In the genomic region with DNA sequence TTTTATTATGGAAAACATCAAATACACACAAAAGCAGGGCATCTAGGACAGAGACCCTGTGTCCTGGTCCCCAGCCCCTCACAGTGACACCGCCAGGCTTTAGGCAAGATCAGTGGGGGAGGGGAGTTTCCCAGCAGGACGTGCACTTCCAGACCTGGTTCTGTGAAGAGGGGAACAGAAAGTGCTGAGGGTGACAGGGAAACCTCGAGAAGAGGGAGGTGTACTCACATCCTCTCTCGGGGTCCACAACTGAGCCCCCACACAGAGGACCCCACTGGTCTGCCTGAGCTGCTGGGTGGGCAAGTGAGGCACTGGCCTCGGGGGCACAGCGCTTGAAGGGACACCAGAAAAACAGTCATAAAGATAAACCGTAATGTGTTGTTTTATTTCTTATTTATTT, we compare ENCODE assay signal across 10 cellular contexts. TPM values are rescaled to one million over a fixed set of nuclear protein-coding genes. Genes with fewer than 3 reads are reported as not detected.
DNase-seq lines count a peak whose midpoint lies in the region; ATAC-seq lines count a peak whose summit lies in the region.
"Had no signal": no experiment of that assay in that cellular context is flagged by ENCODE, and none has a peak within 500 bp of the region (broad histone marks: within the 10 kb centered on the region; RNA-seq: fewer than 3 reads in every experiment).

No MANE protein-coding gene starts in this region.

- H3K4me1 ChIP-seq in BLaER1: peaks cover 66% of the 10 kb centered on the region
- H3K4me1 ChIP-seq in CD4-positive, alpha-beta memory T cell (ENCODE audit: insufficient read depth, low read length): peaks cover 57% of the 10 kb centered on the region

- H4K20me1 ChIP-seq in BLaER1: peaks cover 8% of the 10 kb centered on the region; the same call in 1 of the 2 replicates

- DNase-seq in CD4-positive, alpha-beta memory T cell: no peak
- DNase-seq in T-helper 17 cell: peak in 1 of 3 donors; percentile 5
- peak; percentile 36 for DNase-seq in left lobe of liver (ENCODE audit: low spot score)
- no peak for DNase-seq in UCSD-AML1 (lab: John Stamatoyannopoulos, UW; ENCODE audit: unreplicated experiment)
- DNase-seq in amygdala (lab: John Stamatoyannopoulos, UW): no peak
- DNase-seq in superior temporal gyrus (ENCODE audit: extremely low spot score): no peak
- DNase-seq: NCI-H2171 treated with DMSO at 0.1 percent for 48 hours had no signal

- H3K27ac ChIP-seq in BLaER1: peak overlapping the region; percentile 70
- peak overlapping the region; percentile 45 for H3K27ac ChIP-seq in CD4-positive, alpha-beta memory T cell (ENCODE audit: low read depth, low read length)
- H3K27ac ChIP-seq: suprapubic skin had no signal

- H3K4me3 ChIP-seq in BLaER1: no peak overlapping the region
- no peak overlapping the region for H3K4me3 ChIP-seq in CD4-positive, alpha-beta memory T cell (ENCODE audit: low read length in 2 of 2)
- H3K4me3 ChIP-seq: suprapubic skin had no signal

- CTCF ChIA-PET in CD4-positive, alpha-beta memory T cell (lab: Charles Lee; ENCODE audit: partially characterized antibody): interaction anchor here (0.7 to 1.9 kb wide), 6 partner anchors 12 to 107 kb away, joined by 3 to 14 read pairs (median 4); no protein-coding TSS in a partner anchor

- H3K4me2 ChIP-seq in BLaER1: peak overlapping the region; percentile 86

- peaks cover 31 to 56% (median 34%) of the 10 kb centered on the region in 4 donors for H3K4me1 Mint-ChIP-seq in CD4-positive, alpha-beta memory T cell
- H3K4me1 Mint-ChIP-seq in T-helper 17 cell: peaks cover 19% of the 10 kb centered on the region

- peaks cover 20% of the 10 kb centered on the region for H3K9me3 ChIP-seq in BLaER1
- H3K9me3 ChIP-seq in CD4-positive, alpha-beta memory T cell (ENCODE audit: control insufficient read depth in 1 of 2, low read length in 2 of 2): no peaks in the 10 kb centered on the region
- no peaks in the 10 kb centered on the region for H3K9me3 ChIP-seq in T-helper 17 cell (ENCODE audit: control insufficient read depth, low read length, poor library complexity, severe bottlenecking)
- H3K9me3 ChIP-seq: suprapubic skin had no signal

- peaks cover 2 to 12% of the 10 kb centered on the region in 2 donors for H3K36me3 Mint-ChIP-seq in CD4-positive, alpha-beta memory T cell
- no peaks in the 10 kb centered on the region for H3K36me3 Mint-ChIP-seq in T-helper 17 cell (ENCODE audit: low read depth)

- H3K27ac Mint-ChIP-seq in CD4-positive, alpha-beta memory T cell: peak overlapping the region in 5 of 7 donors; percentile 29 to 96 (median 74)
- peak overlapping the region; percentile 88 for H3K27ac Mint-ChIP-seq in T-helper 17 cell

- peaks cover 0 to 8% (median 0%) of the 10 kb centered on the region in 8 donors for H3K9me3 Mint-ChIP-seq in CD4-positive, alpha-beta memory T cell

- peaks cover 27% of the 10 kb centered on the region; the same call in 1 of the 2 replicates for H3K36me3 ChIP-seq in BLaER1
- no peaks in the 10 kb centered on the region for H3K36me3 ChIP-seq in CD4-positive, alpha-beta memory T cell (ENCODE audit: insufficient read depth, low read length)
- H3K36me3 ChIP-seq: suprapubic skin had no signal

- no peaks in the 10 kb centered on the region for H3K27me3 ChIP-seq in BLaER1
- no peaks in the 10 kb centered on the region for H3K27me3 ChIP-seq in CD4-positive, alpha-beta memory T cell (ENCODE audit: insufficient read depth, low read length)
- H3K27me3 ChIP-seq: suprapubic skin had no signal

- ATAC-seq in T-helper 17 cell (no peak), left lobe of liver (no peak), HG03135 (IDR thresholded peaks at IDR 0.05; ENCODE audit: unreplicated experiment) (no peak)

- intact Hi-C loops in CD4-positive, alpha-beta memory T cell (cut with micrococcal nuclease): loop anchor here (2.0 kb wide), 1 partner anchor 34 kb away; the partner anchor contains the start of gene CAPN10

- POLR2A ChIA-PET in CD4-positive, alpha-beta memory T cell (lab: Charles Lee; ENCODE audit: partially characterized antibody): interaction anchor here (1.2 to 7.4 kb wide), 4 partner anchors 28 to 60 kb away, joined by 3 to 69 read pairs (median 24); partner anchors contain the start of gene CAPN10

- H3K4me3 Mint-ChIP-seq in CD4-positive, alpha-beta memory T cell: peak overlapping the region in 3 of 8 donors; percentile 8 to 85 (median 12)
- H3K4me3 Mint-ChIP-seq in T-helper 17 cell: no peak overlapping the region

- no peak overlapping the region for H3K9ac ChIP-seq in BLaER1

- no peaks in the 10 kb centered on the region for H3K27me3 Mint-ChIP-seq in CD4-positive, alpha-beta memory T cell
- no peaks in the 10 kb centered on the region for H3K27me3 Mint-ChIP-seq in T-helper 17 cell

RNA-seq across cellular contexts. Expression of gene GPR35, which starts 4.4 kb away (rescaled TPM):
- total RNA-seq in CD4-positive, alpha-beta memory T cell: 1 to 10 TPM; 6.3 to 6.8 TPM
- polyA plus RNA-seq in CD4-positive, alpha-beta memory T cell: 1 to 10 TPM in 1 of 2 donors, under 1 TPM in 1; 0.71 to 1.3 TPM
- total RNA-seq in T-helper 17 cell: 10 to 100 TPM in 1 of 2 donors, 1 to 10 TPM in 1; 5.4 to 14.4 TPM
- total RNA-seq in left lobe of liver: 0.53 TPM

RNA-seq across cellular contexts. Expression of gene CAPN10, which starts 34.3 kb away (rescaled TPM):
- total RNA-seq in CD4-positive, alpha-beta memory T cell: 10 to 100 TPM; 80.6 to 83.0 TPM
- 10 to 100 TPM in 1 of 2 donors, 1 to 10 TPM in 1; 9.9 to 18.7 TPM for polyA plus RNA-seq in CD4-positive, alpha-beta memory T cell
- 10 to 100 TPM; 64.2 to 82.9 TPM for total RNA-seq in T-helper 17 cell
- 13.7 TPM for total RNA-seq in left lobe of liver

RNA-seq across cellular contexts. Expression of gene RNPEPL1, which starts 52.6 kb away (rescaled TPM):
- total RNA-seq in CD4-positive, alpha-beta memory T cell: 100 to 1,000 TPM; 140 to 145 TPM
- polyA plus RNA-seq in CD4-positive, alpha-beta memory T cell: 100 to 1,000 TPM in 1 of 2 donors, 10 to 100 TPM in 1; 13.6 to 100 TPM
- total RNA-seq in T-helper 17 cell (100 to 1,000 TPM; 111 to 130 TPM), left lobe of liver (40.6 TPM)
